Comparison of ENCODE assay signal across 2 cellular contexts in the genomic region with DNA sequence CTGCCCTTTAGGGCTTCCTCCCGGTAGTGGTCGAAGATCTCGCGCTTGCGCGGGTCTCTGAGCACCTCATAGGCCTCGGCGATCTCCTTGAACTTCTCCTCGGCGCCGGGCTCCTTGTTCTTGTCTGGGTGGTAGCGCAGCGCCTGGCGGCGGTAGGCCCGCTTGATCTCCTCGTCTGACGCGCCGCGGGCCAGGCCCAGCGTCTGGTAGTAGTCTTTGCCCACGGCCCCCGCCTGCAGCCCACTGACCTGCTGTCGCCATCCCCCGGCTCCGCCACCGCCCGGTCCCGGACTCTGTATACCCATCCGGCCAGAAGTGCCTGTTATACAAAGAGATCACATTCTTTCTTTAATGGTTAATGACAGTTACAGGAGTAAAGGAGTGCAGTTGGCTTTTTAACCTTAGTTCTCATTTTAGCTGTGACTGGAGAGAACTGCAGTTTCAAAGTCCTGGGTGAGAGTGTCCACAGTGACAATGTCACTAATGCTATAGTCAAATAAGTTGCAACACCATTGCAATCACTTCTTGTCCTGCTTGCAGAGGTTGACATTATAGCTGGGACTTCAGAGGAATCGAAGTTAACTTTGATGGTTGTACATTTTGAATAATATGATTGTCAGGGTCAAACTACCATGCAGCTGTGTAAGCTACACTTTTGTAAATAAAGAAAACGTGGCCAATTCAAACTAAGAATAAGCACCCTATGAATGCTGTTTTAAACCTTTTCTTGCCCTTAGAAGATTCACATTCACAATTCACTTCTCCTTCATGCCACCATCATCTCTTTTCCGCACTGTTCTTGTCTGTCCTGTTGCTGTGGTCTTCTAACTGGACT.
TF ChIP-seq lines count a peak whose summit lies in the region.

No MANE protein-coding gene starts in this region.

TF ChIP-seq in WTC11, 78 proteins besides CTCF, POLR2A, EP300 and RAD21:
- peak; percentile 81 for TF ChIP-seq GABPB1 (CRISPR knock-in tag; IDR thresholded peaks at IDR 0.05)
- TF ChIP-seq, protein P1, sequence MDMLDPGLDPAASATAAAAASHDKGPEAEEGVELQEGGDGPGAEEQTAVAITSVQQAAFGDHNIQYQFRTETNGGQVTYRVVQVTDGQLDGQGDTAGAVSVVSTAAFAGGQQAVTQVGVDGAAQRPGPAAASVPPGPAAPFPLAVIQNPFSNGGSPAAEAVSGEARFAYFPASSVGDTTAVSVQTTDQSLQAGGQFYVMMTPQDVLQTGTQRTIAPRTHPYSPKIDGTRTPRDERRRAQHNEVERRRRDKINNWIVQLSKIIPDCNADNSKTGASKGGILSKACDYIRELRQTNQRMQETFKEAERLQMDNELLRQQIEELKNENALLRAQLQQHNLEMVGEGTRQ (CRISPR knock-in tag; IDR thresholded peaks at IDR 0.05) = no peak

TF ChIP-seq in HepG2, 621 proteins besides CTCF, POLR2A, EP300 and RAD21 (continues in another document):
- TF ChIP-seq, protein P2, sequence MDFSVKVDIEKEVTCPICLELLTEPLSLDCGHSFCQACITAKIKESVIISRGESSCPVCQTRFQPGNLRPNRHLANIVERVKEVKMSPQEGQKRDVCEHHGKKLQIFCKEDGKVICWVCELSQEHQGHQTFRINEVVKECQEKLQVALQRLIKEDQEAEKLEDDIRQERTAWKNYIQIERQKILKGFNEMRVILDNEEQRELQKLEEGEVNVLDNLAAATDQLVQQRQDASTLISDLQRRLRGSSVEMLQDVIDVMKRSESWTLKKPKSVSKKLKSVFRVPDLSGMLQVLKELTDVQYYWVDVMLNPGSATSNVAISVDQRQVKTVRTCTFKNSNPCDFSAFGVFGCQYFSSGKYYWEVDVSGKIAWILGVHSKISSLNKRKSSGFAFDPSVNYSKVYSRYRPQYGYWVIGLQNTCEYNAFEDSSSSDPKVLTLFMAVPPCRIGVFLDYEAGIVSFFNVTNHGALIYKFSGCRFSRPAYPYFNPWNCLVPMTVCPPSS (IDR thresholded peaks at IDR 0.05) = no peak
- TF ChIP-seq, protein P3, sequence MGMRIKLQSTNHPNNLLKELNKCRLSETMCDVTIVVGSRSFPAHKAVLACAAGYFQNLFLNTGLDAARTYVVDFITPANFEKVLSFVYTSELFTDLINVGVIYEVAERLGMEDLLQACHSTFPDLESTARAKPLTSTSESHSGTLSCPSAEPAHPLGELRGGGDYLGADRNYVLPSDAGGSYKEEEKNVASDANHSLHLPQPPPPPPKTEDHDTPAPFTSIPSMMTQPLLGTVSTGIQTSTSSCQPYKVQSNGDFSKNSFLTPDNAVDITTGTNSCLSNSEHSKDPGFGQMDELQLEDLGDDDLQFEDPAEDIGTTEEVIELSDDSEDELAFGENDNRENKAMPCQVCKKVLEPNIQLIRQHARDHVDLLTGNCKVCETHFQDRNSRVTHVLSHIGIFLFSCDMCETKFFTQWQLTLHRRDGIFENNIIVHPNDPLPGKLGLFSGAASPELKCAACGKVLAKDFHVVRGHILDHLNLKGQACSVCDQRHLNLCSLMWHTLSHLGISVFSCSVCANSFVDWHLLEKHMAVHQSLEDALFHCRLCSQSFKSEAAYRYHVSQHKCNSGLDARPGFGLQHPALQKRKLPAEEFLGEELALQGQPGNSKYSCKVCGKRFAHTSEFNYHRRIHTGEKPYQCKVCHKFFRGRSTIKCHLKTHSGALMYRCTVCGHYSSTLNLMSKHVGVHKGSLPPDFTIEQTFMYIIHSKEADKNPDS (CRISPR knock-in tag; IDR thresholded peaks at IDR 0.05) = no peak
- TF ChIP-seq SRSF4 (IDR thresholded peaks at IDR 0.05; ENCODE audit: low read depth, low read length, poor library complexity, severe bottlenecking) (no peak), ZNF234 (CRISPR knock-in tag; conservative IDR thresholded peaks at IDR 0.05) (no peak), ZC3H13 (CRISPR knock-in tag; IDR thresholded peaks at IDR 0.05) (no peak), MED13 (CRISPR knock-in tag; IDR thresholded peaks at IDR 0.05) (no peak), IRX3 (CRISPR knock-in tag; IDR thresholded peaks at IDR 0.05; ENCODE audit: borderline replicate concordance, low read depth) (no peak), ZNF12 (CRISPR knock-in tag; IDR thresholded peaks at IDR 0.05) (no peak), ELF1 (CRISPR knock-in tag; IDR thresholded peaks at IDR 0.05) (peak; percentile 41; the same call in 1 of the 2 replicates), ZNF235 (CRISPR knock-in tag; IDR thresholded peaks at IDR 0.05; ENCODE audit: borderline replicate concordance) (no peak), FOXA3 (CRISPR knock-in tag; IDR thresholded peaks at IDR 0.05) (peak; percentile 93), ZNF550 (CRISPR knock-in tag; IDR thresholded peaks at IDR 0.05; ENCODE audit: borderline replicate concordance) (no peak), RCOR2 (CRISPR knock-in tag; IDR thresholded peaks at IDR 0.05) (0 out of 2 replicates have a peak, but pooled peaks have one; percentile 84), ZNF761 (CRISPR knock-in tag; conservative IDR thresholded peaks at IDR 0.05) (no peak), ARNTL (CRISPR knock-in tag; IDR thresholded peaks at IDR 0.05) (peak; percentile 30; the same call in 1 of the 2 replicates), ZSCAN21 (CRISPR knock-in tag; IDR thresholded peaks at IDR 0.05; ENCODE audit: borderline replicate concordance) (peak; percentile 57; the same call in 1 of the 2 replicates), MYC (CRISPR knock-in tag; IDR thresholded peaks at IDR 0.05; ENCODE audit: borderline replicate concordance) (no peak; the same call in 1 of the 2 replicates), KDM6A (CRISPR knock-in tag; IDR thresholded peaks at IDR 0.05; ENCODE audit: low read depth) (peak; percentile 45; the same call in 1 of the 2 replicates), ZNF616 (CRISPR knock-in tag; IDR thresholded peaks at IDR 0.05; ENCODE audit: low read depth) (no peak), ZNF350 (CRISPR knock-in tag; IDR thresholded peaks at IDR 0.05; ENCODE audit: borderline replicate concordance, low read depth) (no peak), GATA4 (IDR thresholded peaks at IDR 0.05; ENCODE audit: borderline replicate concordance, low read depth) (peak; percentile 67; the same call in 1 of the 2 replicates), POGZ (CRISPR knock-in tag; IDR thresholded peaks at IDR 0.05) (peak; percentile 91), ZNF670 (CRISPR knock-in tag; IDR thresholded peaks at IDR 0.05; ENCODE audit: borderline replicate concordance) (no peak), ZNF672 (CRISPR knock-in tag; IDR thresholded peaks at IDR 0.05) (no peak), ZSCAN9 (CRISPR knock-in tag; IDR thresholded peaks at IDR 0.05; ENCODE audit: borderline replicate concordance) (no peak)
- TF ChIP-seq, protein P4, sequence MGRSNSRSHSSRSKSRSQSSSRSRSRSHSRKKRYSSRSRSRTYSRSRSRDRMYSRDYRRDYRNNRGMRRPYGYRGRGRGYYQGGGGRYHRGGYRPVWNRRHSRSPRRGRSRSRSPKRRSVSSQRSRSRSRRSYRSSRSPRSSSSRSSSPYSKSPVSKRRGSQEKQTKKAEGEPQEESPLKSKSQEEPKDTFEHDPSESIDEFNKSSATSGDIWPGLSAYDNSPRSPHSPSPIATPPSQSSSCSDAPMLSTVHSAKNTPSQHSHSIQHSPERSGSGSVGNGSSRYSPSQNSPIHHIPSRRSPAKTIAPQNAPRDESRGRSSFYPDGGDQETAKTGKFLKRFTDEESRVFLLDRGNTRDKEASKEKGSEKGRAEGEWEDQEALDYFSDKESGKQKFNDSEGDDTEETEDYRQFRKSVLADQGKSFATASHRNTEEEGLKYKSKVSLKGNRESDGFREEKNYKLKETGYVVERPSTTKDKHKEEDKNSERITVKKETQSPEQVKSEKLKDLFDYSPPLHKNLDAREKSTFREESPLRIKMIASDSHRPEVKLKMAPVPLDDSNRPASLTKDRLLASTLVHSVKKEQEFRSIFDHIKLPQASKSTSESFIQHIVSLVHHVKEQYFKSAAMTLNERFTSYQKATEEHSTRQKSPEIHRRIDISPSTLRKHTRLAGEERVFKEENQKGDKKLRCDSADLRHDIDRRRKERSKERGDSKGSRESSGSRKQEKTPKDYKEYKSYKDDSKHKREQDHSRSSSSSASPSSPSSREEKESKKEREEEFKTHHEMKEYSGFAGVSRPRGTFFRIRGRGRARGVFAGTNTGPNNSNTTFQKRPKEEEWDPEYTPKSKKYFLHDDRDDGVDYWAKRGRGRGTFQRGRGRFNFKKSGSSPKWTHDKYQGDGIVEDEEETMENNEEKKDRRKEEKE (IDR thresholded peaks at IDR 0.05) = no peak
- TF ChIP-seq, protein P5, sequence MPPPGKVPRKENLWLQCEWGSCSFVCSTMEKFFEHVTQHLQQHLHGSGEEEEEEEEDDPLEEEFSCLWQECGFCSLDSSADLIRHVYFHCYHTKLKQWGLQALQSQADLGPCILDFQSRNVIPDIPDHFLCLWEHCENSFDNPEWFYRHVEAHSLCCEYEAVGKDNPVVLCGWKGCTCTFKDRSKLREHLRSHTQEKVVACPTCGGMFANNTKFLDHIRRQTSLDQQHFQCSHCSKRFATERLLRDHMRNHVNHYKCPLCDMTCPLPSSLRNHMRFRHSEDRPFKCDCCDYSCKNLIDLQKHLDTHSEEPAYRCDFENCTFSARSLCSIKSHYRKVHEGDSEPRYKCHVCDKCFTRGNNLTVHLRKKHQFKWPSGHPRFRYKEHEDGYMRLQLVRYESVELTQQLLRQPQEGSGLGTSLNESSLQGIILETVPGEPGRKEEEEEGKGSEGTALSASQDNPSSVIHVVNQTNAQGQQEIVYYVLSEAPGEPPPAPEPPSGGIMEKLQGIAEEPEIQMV (CRISPR knock-in tag; IDR thresholded peaks at IDR 0.05; ENCODE audit: low read depth) = no peak
- TF ChIP-seq, protein P6, sequence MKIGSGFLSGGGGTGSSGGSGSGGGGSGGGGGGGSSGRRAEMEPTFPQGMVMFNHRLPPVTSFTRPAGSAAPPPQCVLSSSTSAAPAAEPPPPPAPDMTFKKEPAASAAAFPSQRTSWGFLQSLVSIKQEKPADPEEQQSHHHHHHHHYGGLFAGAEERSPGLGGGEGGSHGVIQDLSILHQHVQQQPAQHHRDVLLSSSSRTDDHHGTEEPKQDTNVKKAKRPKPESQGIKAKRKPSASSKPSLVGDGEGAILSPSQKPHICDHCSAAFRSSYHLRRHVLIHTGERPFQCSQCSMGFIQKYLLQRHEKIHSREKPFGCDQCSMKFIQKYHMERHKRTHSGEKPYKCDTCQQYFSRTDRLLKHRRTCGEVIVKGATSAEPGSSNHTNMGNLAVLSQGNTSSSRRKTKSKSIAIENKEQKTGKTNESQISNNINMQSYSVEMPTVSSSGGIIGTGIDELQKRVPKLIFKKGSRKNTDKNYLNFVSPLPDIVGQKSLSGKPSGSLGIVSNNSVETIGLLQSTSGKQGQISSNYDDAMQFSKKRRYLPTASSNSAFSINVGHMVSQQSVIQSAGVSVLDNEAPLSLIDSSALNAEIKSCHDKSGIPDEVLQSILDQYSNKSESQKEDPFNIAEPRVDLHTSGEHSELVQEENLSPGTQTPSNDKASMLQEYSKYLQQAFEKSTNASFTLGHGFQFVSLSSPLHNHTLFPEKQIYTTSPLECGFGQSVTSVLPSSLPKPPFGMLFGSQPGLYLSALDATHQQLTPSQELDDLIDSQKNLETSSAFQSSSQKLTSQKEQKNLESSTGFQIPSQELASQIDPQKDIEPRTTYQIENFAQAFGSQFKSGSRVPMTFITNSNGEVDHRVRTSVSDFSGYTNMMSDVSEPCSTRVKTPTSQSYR (CRISPR knock-in tag; IDR thresholded peaks at IDR 0.05; ENCODE audit: borderline replicate concordance) = peak; percentile 17; the same call in 1 of the 2 replicates
- TF ChIP-seq, protein P7, sequence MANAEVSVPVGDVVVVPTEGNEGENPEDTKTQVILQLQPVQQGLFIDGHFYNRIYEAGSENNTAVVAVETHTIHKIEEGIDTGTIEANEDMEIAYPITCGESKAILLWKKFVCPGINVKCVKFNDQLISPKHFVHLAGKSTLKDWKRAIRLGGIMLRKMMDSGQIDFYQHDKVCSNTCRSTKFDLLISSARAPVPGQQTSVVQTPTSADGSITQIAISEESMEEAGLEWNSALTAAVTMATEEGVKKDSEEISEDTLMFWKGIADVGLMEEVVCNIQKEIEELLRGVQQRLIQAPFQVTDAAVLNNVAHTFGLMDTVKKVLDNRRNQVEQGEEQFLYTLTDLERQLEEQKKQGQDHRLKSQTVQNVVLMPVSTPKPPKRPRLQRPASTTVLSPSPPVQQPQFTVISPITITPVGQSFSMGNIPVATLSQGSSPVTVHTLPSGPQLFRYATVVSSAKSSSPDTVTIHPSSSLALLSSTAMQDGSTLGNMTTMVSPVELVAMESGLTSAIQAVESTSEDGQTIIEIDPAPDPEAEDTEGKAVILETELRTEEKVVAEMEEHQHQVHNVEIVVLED (CRISPR knock-in tag; IDR thresholded peaks at IDR 0.05; ENCODE audit: borderline replicate concordance) = no peak; the same call in 1 of the 2 replicates
- TF ChIP-seq, protein P8, sequence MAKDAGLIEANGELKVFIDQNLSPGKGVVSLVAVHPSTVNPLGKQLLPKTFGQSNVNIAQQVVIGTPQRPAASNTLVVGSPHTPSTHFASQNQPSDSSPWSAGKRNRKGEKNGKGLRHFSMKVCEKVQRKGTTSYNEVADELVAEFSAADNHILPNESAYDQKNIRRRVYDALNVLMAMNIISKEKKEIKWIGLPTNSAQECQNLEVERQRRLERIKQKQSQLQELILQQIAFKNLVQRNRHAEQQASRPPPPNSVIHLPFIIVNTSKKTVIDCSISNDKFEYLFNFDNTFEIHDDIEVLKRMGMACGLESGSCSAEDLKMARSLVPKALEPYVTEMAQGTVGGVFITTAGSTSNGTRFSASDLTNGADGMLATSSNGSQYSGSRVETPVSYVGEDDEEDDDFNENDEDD (CRISPR knock-in tag; IDR thresholded peaks at IDR 0.05; ENCODE audit: borderline replicate concordance) = no peak
- TF ChIP-seq, protein P9, sequence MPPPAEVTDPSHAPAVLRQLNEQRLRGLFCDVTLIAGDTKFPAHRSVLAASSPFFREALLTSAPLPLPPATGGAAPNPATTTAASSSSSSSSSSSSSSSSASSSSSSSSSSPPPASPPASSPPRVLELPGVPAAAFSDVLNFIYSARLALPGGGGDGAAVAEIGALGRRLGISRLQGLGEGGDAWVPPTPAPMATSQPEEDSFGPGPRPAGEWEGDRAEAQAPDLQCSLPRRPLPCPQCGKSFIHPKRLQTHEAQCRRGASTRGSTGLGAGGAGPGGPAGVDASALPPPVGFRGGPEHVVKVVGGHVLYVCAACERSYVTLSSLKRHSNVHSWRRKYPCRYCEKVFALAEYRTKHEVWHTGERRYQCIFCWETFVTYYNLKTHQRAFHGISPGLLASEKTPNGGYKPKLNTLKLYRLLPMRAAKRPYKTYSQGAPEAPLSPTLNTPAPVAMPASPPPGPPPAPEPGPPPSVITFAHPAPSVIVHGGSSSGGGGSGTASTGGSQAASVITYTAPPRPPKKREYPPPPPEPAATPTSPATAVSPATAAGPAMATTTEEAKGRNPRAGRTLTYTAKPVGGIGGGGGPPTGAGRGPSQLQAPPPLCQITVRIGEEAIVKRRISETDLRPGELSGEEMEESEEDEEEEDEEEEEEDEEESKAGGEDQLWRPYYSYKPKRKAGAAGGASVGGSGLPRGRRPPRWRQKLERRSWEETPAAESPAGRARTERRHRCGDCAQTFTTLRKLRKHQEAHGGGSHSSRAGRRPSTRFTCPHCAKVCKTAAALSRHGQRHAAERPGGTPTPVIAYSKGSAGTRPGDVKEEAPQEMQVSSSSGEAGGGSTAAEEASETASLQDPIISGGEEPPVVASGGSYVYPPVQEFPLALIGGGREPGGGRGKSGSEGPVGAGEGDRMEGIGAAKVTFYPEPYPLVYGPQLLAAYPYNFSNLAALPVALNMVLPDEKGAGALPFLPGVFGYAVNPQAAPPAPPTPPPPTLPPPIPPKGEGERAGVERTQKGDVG (CRISPR knock-in tag; IDR thresholded peaks at IDR 0.05; ENCODE audit: borderline replicate concordance) = peak; percentile 75; the same call in 1 of the 2 replicates
- TF ChIP-seq, protein P10, sequence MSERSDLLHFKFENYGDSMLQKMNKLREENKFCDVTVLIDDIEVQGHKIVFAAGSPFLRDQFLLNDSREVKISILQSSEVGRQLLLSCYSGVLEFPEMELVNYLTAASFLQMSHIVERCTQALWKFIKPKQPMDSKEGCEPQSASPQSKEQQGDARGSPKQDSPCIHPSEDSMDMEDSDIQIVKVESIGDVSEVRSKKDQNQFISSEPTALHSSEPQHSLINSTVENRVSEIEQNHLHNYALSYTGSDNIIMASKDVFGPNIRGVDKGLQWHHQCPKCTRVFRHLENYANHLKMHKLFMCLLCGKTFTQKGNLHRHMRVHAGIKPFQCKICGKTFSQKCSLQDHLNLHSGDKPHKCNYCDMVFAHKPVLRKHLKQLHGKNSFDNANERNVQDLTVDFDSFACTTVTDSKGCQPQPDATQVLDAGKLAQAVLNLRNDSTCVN (CRISPR knock-in tag; IDR thresholded peaks at IDR 0.05; ENCODE audit: borderline replicate concordance) = 0 out of 2 replicates have a peak, but pooled peaks have one; percentile 33
